1 cellular context compared by ENCODE assay signal in the genomic region with DNA sequence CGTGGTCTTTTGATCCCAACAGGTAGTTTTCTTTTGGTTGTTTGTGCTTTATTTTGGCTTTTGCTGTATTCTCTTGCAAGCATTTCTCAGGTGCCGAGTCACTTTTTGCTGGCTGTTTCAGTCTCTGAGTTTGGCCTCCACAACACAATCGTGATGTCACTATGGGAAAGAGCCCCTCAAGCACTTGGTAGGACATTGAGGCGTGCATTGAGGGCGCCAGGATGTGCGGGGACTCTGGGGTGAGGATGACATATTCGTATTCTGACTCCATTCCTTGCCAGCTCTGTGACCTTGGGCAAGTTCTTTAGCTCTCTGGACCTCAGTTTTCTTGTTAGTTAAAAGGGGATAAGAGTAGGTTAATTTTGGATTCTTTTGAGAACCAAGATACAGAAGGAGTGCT.
TF ChIP-seq lines count a peak whose summit lies in the region.

No MANE protein-coding gene starts in this region.

TF ChIP-seq in GM23338, 12 proteins besides CTCF, POLR2A, EP300 and RAD21 (continued from another document):
- TF ChIP-seq REST (IDR thresholded peaks at IDR 0.05; ENCODE audit: unreplicated experiment): no peak
- TF ChIP-seq, protein P1, sequence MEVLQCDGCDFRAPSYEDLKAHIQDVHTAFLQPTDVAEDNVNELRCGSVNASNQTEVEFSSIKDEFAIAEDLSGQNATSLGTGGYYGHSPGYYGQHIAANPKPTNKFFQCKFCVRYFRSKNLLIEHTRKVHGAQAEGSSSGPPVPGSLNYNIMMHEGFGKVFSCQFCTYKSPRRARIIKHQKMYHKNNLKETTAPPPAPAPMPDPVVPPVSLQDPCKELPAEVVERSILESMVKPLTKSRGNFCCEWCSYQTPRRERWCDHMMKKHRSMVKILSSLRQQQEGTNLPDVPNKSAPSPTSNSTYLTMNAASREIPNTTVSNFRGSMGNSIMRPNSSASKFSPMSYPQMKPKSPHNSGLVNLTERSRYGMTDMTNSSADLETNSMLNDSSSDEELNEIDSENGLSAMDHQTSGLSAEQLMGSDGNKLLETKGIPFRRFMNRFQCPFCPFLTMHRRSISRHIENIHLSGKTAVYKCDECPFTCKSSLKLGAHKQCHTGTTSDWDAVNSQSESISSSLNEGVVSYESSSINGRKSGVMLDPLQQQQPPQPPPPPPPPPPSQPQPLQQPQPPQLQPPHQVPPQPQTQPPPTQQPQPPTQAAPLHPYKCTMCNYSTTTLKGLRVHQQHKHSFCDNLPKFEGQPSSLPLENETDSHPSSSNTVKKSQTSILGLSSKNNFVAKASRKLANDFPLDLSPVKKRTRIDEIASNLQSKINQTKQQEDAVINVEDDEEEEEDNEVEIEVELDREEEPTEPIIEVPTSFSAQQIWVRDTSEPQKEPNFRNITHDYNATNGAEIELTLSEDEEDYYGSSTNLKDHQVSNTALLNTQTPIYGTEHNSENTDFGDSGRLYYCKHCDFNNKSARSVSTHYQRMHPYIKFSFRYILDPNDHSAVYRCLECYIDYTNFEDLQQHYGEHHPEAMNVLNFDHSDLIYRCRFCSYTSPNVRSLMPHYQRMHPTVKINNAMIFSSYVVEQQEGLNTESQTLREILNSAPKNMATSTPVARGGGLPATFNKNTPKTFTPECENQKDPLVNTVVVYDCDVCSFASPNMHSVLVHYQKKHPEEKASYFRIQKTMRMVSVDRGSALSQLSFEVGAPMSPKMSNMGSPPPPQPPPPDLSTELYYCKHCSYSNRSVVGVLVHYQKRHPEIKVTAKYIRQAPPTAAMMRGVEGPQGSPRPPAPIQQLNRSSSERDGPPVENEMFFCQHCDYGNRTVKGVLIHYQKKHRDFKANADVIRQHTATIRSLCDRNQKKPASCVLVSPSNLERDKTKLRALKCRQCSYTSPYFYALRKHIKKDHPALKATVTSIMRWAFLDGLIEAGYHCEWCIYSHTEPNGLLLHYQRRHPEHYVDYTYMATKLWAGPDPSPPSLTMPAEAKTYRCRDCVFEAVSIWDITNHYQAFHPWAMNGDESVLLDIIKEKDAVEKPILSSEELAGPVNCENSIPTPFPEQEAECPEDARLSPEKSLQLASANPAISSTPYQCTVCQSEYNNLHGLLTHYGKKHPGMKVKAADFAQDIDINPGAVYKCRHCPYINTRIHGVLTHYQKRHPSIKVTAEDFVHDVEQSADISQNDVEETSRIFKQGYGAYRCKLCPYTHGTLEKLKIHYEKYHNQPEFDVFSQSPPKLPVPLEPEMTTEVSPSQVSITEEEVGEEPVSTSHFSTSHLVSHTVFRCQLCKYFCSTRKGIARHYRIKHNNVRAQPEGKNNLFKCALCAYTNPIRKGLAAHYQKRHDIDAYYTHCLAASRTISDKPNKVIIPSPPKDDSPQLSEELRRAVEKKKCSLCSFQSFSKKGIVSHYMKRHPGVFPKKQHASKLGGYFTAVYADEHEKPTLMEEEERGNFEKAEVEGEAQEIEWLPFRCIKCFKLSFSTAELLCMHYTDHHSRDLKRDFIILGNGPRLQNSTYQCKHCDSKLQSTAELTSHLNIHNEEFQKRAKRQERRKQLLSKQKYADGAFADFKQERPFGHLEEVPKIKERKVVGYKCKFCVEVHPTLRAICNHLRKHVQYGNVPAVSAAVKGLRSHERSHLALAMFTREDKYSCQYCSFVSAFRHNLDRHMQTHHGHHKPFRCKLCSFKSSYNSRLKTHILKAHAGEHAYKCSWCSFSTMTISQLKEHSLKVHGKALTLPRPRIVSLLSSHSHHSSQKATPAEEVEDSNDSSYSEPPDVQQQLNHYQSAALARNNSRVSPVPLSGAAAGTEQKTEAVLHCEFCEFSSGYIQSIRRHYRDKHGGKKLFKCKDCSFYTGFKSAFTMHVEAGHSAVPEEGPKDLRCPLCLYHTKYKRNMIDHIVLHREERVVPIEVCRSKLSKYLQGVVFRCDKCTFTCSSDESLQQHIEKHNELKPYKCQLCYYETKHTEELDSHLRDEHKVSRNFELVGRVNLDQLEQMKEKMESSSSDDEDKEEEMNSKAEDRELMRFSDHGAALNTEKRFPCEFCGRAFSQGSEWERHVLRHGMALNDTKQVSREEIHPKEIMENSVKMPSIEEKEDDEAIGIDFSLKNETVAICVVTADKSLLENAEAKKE (CRISPR knock-in tag; IDR thresholded peaks at IDR 0.05): no peak
- TF ChIP-seq EZH2phosphoT487 (IDR thresholded peaks at IDR 0.05; ENCODE audit: unreplicated experiment): no peak
- TF ChIP-seq NANOG (IDR thresholded peaks at IDR 0.05; ENCODE audit: borderline replicate concordance): no peak
- no peak for TF ChIP-seq CREB1 (CRISPR knock-in tag; IDR thresholded peaks at IDR 0.05; ENCODE audit: low read depth)
- no peak for TF ChIP-seq ETS1 (IDR thresholded peaks at IDR 0.05)
